ENCODE assay signal across 19 cellular contexts in the genomic region with DNA sequence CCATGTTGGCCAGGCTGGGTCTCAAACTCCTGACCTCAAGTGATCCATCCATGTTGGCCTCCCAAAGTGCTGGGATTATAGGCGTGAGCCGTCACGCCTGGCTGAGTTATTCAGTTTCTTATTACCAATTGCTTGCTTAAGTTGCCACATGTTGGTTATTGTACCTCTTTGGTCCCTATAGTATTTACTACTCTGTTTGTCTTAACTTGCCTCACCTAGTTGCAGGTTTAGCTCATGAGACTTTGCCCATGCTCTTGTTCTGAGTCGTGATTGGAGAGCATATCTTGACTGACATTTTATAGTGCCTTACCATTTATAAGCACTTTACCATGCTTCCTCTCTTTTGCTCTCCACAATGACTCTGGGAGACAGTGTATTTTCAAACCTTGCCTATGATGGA.
"Had no signal": no experiment of that assay in that cellular context is flagged by ENCODE, and none has a peak within 500 bp of the region (broad histone marks: within the 10 kb centered on the region; RNA-seq: fewer than 3 reads in every experiment).

No MANE protein-coding gene starts in this region.

- H3K9me3 ChIP-seq: SK-N-SH had no signal

- DNase-seq: KBM-7, MV-4-11, NCI-H1092, NCI-H1105 treated with DMSO at 0.1 percent for 48 hours, NCI-H1417 treated with DMSO at 0.1 percent for 48 hours, NCI-H146, NCI-H1694 treated with DMSO at 0.1 percent for 48 hours, NCI-H1930, NCI-H2081, NCI-H2107, NCI-H2227 treated with DMSO at 0.1 percent for 48 hours, NCI-H510A, NCI-H524 treated with DMSO at 0.1 percent for 48 hours, NCI-H69, NCI-H774, RPMI8226, SHP77, SK-N-SH, SW 1271 had no signal
